In the genomic region with DNA sequence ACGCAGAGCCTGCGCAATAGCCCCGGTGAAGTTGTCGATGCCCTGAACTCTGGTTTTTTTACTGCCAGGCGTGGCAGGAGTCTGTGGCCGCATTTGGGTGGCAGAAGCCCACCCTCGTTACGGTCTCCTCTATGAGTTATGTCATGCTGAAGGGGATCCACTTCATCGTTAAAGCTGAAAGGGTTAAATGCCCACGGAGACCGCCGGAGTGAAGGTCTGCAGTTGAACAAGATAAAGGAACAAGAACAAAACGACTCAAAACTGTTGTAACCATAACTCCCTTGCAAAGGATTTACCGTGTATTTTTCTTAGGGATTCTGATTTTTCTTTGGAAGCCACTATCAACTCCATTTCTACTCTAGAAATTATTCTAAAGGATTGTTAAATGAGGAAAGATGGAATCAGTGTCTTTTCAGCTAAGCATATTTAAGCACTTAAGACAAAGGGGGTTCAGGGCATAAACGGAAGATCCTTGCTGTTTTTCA, we compare ENCODE assay signal across 8 cellular contexts. TPM values are rescaled to one million over a fixed set of nuclear protein-coding genes. Genes with fewer than 3 reads are reported as not detected.
DNase-seq lines count a peak whose midpoint lies in the region; ATAC-seq and TF ChIP-seq lines count a peak whose summit lies in the region.

No MANE protein-coding gene starts in this region.

- WGBS in HUES64 = 29% methylated on average over 15 of the region's 15 CpGs

- POLR2A ChIA-PET in AG04450 (lab: Yijun Ruan, JAX) = interaction anchor here (2.1 kb wide), 1 partner anchor 10 kb away, joined by 6 read pairs; no protein-coding TSS in a partner anchor

- no peaks in the 10 kb centered on the region for H3K9me3 Mint-ChIP-seq in central memory CD8-positive, alpha-beta T cell
- no peaks in the 10 kb centered on the region for H3K9me3 Mint-ChIP-seq in naive B cell

- peaks cover 42% of the 10 kb centered on the region for H3K4me1 Mint-ChIP-seq in central memory CD8-positive, alpha-beta T cell
- peaks cover 38 to 45% (median 44%) of the 10 kb centered on the region in 3 donors for H3K4me1 Mint-ChIP-seq in naive B cell

- H3K9me3 ChIP-seq in AG04450 (ENCODE audit: control insufficient read depth, insufficient read depth, low read length) = no peaks in the 10 kb centered on the region; the same call in 1 of the 2 replicates
- H3K9me3 ChIP-seq in HUES64 (ENCODE audit: insufficient read depth, low read depth, low read length) = no peaks in the 10 kb centered on the region

- H3K27me3 Mint-ChIP-seq in central memory CD8-positive, alpha-beta T cell = no peaks in the 10 kb centered on the region
- no peaks in the 10 kb centered on the region for H3K27me3 Mint-ChIP-seq in naive B cell

- peak overlapping the region; percentile 91 for H3K4me3 Mint-ChIP-seq in central memory CD8-positive, alpha-beta T cell
- H3K4me3 Mint-ChIP-seq in naive B cell = peak overlapping the region; percentile 90 to 98 (median 97)

- H3K9ac ChIP-seq in HUES64 (ENCODE audit: low read depth, low read length) = no peak overlapping the region

- peaks cover 34% of the 10 kb centered on the region for H3K36me3 Mint-ChIP-seq in central memory CD8-positive, alpha-beta T cell (ENCODE audit: insufficient read depth)
- H3K36me3 Mint-ChIP-seq in naive B cell = peaks cover 9 to 14% of the 10 kb centered on the region in 2 donors

- TF ChIP-seq CTCF in AG04450 (IDR thresholded peaks at IDR 0.05; ENCODE audit: low read depth, low read length) = no peak

- peak overlapping the region; percentile 85 for H3K4me3 ChIP-seq in AG04450 (ENCODE audit: low read depth, low read length)
- H3K4me3 ChIP-seq in HUES64 (ENCODE audit: low read length) = peak overlapping the region; percentile 90

- H3K27ac Mint-ChIP-seq in central memory CD8-positive, alpha-beta T cell (ENCODE audit: low read depth) = peak overlapping the region; percentile 97
- H3K27ac Mint-ChIP-seq in naive B cell = peak overlapping the region; percentile 96 to 100 (median 99)

- no peak for DNase-seq in AG04450 (ENCODE audit: low read depth, low spot score)
- no peak for DNase-seq in central memory CD8-positive, alpha-beta T cell (ENCODE audit: low spot score in 2 of 2)
- DNase-seq in naive B cell = no peak
- DNase-seq in NCI-H1417 treated with DMSO at 0.1 percent for 48 hours (lab: John Stamatoyannopoulos, UW) = no peak
- no peak for DNase-seq in glomerular visceral epithelial cell (ENCODE audit: extremely low spot score)
- DNase-seq in GM03348 (ENCODE audit: low spot score) = no peak
- DNase-seq in NCI-H1436 treated with DMSO at 0.1 percent for 48 hours (lab: John Stamatoyannopoulos, UW) = no peak

- CTCF ChIA-PET in AG04450 (lab: Charles Lee) = interaction anchor here (1.2 kb wide), 1 partner anchor 178 kb away, joined by 3 read pairs; no protein-coding TSS in a partner anchor

- peaks cover 8% of the 10 kb centered on the region for H3K4me1 ChIP-seq in HUES64 (ENCODE audit: insufficient read depth, low read length)

- H3K27ac ChIP-seq in AG04450 (ENCODE audit: low read depth, low read length) = peak overlapping the region; percentile 94
- H3K27ac ChIP-seq in HUES64 (ENCODE audit: low read depth, low read length) = no peak overlapping the region

- H3K27me3 ChIP-seq in AG04450 (ENCODE audit: control insufficient read depth, insufficient read depth, low read length) (peaks cover 3% of the 10 kb centered on the region), HUES64 (ENCODE audit: insufficient read depth, low read length) (peaks cover 19% of the 10 kb centered on the region)

- ATAC-seq in central memory CD8-positive, alpha-beta T cell (replicated peaks; ENCODE audit: extremely low read depth, poor library complexity, severe bottlenecking) = no peak
- ATAC-seq in naive B cell (ENCODE audit: low read depth in 2 of 2) = no peak

- H3K36me3 ChIP-seq in HUES64 (ENCODE audit: insufficient read depth, low read length) = peaks cover 12% of the 10 kb centered on the region

RNA-seq across cellular contexts. Expression of gene ELOVL5, which starts 0.5 kb away (rescaled TPM):
- polyA plus RNA-seq in AG04450 (2011; rRNA removed) (68.3 and 81.6 TPM in 2 replicates), naive B cell (ENCODE audit: low read depth in 6 of 6) (100 to 1,000 TPM; 124 to 200 (median 166) TPM)
- polyA minus RNA-seq in AG04450 (2011; rRNA and poly(A)+ RNA removed) = 90.7 and 107 TPM in 2 replicates
- 116 TPM for polyA plus RNA-seq in HUES64 (2013, experiment 1 of 2)
- polyA plus RNA-seq in HUES64 (2013, experiment 2 of 2) = 138 TPM
